27 cellular contexts compared by ENCODE assay signal in the genomic region with DNA sequence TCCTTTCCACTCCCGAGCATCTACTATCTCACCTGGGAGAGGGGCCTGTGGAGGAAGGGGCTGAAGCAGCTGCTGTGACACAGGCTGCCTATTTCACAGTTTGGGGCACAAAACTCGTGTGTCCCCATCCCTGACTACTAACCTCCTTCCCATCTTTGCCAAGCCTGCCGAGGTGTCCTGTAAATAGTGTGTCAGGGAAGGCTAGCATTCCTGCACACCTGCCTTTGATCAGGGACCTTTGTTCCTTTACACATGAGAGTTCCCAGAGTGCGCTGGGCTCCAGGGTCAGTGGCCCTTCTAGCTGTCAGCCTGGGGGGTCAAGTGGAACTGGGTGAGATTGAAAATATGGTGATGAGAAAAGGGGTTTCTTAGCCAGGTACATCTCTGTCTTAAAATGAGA. TPM values are rescaled to one million over a fixed set of nuclear protein-coding genes. Genes with fewer than 3 reads are reported as not detected.
"Had no signal": no experiment of that assay in that cellular context is flagged by ENCODE, and none has a peak within 500 bp of the region (broad histone marks: within the 10 kb centered on the region; RNA-seq: fewer than 3 reads in every experiment).

No MANE protein-coding gene starts in this region.

- H3K9me3 ChIP-seq: ascending aorta, esophagus squamous epithelium had no signal

- H3K4me1 ChIP-seq: ascending aorta, gastroesophageal sphincter had no signal

- H3K36me3 ChIP-seq: ascending aorta, esophagus squamous epithelium, gastroesophageal sphincter had no signal

- H3K4me3 ChIP-seq: ascending aorta, esophagus squamous epithelium, gastroesophageal sphincter had no signal

- H3K27ac ChIP-seq: ascending aorta, esophagus squamous epithelium, gastroesophageal sphincter had no signal

- H3K27me3 ChIP-seq: ascending aorta, esophagus squamous epithelium, gastroesophageal sphincter had no signal

- ATAC-seq: activated naive CD4-positive, alpha-beta T cell treated with anti-CD3 and anti-CD28 coated beads, Interleukin-2, amount 50 U/mL, for 72 hours; activated T-cell treated with anti-CD3 and anti-CD28 coated beads, Interleukin-2, amount 50 U/mL, for 72 hours; effector memory CD8-positive, alpha-beta T cell; gastroesophageal sphincter; T-helper 17 cell had no signal

- DNase-seq: activated CD4-positive, alpha-beta memory T cell treated with anti-CD3 and anti-CD28 coated beads, Interleukin-2, amount 10 ng/mL, durations not matched to agents 7 days and 5 days; activated CD4-positive, alpha-beta T cell treated with anti-CD3 and anti-CD28 coated beads for 1 hour; activated CD4-positive, alpha-beta T cell treated with anti-CD3 and anti-CD28 coated beads for 4 hours; activated CD4-positive, alpha-beta T cell treated with anti-CD3 and anti-CD28 coated beads, Interleukin-2, amount 10 ng/mL, durations not matched to agents 7 days and 5 days; activated CD4-positive, alpha-beta T cell treated with anti-CD3 and anti-CD28 coated beads, Interleukin-2, amount 50 U/mL, for 4 hours; activated CD8-positive, alpha-beta memory T cell treated with anti-CD3 and anti-CD28 coated beads, Interleukin-2, amount 50 U/mL, for 48 hours; activated gamma-delta T cell; activated naive CD4-positive, alpha-beta T cell; activated naive CD4-positive, alpha-beta T cell treated with anti-CD3 and anti-CD28 coated beads, Interleukin-2, amount 10 ng/mL, durations not matched to agents 7 days and 5 days; activated naive CD8-positive, alpha-beta T cell treated with anti-CD3 and anti-CD28 coated beads, Interleukin-2, amount 10 ng/mL, durations not matched to agents 7 days and 5 days; activated T-cell treated with anti-CD3 and anti-CD28 coated beads for 4 hours; activated T-cell treated with anti-CD3 and anti-CD28 coated beads, Interleukin-2, amount 50 U/mL, for 24 hours; activated T-cell treated with anti-CD3 and anti-CD28 coated beads, Interleukin-2, amount 50 U/mL, for 72 hours; cortex of kidney; dermis blood vessel endothelial cell; effector CD4-positive, alpha-beta T cell; effector memory CD8-positive, alpha-beta T cell; erythroblast; esophagus squamous epithelium; foreskin melanocyte; T-helper 1 cell; T-helper 17 cell had no signal

- FAIRE-seq: bronchial epithelial cell had no signal

RNA-seq across cellular contexts. Expression of gene TF, which starts 13.0 kb away (rescaled TPM):
- total RNA-seq: fibroblast of villous mesenchyme had no signal
